In the genomic region with DNA sequence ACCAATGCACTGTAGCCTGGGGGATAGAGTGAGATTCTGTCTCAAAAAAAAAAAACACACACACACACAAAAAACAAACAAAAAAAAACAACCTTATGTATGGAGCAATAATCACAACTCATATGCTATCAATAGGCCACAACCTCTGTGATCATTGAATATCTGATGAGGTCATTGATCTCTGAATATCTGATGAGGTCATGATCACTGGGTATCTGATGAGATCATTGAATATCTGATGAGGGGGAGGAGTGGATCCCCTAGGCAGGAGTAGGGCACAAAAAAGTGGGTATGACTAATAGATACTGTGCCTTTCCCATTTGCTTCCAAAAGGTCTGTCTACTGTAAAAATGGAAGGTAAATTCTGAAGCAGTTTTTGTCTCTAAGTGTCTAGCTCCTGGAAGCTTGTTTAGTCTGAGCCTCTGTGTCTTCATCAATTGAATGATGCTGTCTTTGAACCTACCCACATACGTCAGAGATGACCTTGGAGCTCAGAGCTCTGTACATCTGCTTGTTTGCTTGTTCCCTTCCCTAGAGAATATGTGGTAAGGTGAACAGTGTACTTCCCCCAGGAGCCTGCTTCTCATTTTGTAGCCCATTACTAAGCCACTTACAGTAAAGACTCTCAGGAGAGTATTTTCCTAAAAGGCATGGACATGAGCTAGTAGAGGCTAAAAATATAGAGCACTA, we compare ENCODE assay signal across 1 cellular context.
TF ChIP-seq lines count a peak whose summit lies in the region.

No MANE protein-coding gene starts in this region.

TF ChIP-seq in HepG2, 621 proteins besides CTCF, POLR2A, EP300 and RAD21 (continued from another document and continues in another):
- TF ChIP-seq, protein P1, sequence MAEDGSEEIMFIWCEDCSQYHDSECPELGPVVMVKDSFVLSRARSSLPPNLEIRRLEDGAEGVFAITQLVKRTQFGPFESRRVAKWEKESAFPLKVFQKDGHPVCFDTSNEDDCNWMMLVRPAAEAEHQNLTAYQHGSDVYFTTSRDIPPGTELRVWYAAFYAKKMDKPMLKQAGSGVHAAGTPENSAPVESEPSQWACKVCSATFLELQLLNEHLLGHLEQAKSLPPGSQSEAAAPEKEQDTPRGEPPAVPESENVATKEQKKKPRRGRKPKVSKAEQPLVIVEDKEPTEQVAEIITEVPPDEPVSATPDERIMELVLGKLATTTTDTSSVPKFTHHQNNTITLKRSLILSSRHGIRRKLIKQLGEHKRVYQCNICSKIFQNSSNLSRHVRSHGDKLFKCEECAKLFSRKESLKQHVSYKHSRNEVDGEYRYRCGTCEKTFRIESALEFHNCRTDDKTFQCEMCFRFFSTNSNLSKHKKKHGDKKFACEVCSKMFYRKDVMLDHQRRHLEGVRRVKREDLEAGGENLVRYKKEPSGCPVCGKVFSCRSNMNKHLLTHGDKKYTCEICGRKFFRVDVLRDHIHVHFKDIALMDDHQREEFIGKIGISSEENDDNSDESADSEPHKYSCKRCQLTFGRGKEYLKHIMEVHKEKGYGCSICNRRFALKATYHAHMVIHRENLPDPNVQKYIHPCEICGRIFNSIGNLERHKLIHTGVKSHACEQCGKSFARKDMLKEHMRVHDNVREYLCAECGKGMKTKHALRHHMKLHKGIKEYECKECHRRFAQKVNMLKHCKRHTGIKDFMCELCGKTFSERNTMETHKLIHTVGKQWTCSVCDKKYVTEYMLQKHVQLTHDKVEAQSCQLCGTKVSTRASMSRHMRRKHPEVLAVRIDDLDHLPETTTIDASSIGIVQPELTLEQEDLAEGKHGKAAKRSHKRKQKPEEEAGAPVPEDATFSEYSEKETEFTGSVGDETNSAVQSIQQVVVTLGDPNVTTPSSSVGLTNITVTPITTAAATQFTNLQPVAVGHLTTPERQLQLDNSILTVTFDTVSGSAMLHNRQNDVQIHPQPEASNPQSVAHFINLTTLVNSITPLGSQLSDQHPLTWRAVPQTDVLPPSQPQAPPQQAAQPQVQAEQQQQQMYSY (CRISPR knock-in tag; IDR thresholded peaks at IDR 0.05): no peak
- no peak for TF ChIP-seq ZBTB42 (CRISPR knock-in tag; IDR thresholded peaks at IDR 0.05)
- no peak for TF ChIP-seq ZMYM2 (CRISPR knock-in tag; IDR thresholded peaks at IDR 0.05)
- TF ChIP-seq E2F1 (CRISPR knock-in tag; IDR thresholded peaks at IDR 0.05): no peak
- TF ChIP-seq BRD4 (CRISPR knock-in tag; IDR thresholded peaks at IDR 0.05): no peak
- no peak for TF ChIP-seq REPIN1 (CRISPR knock-in tag; IDR thresholded peaks at IDR 0.05; ENCODE audit: borderline replicate concordance, low read depth)
- no peak for TF ChIP-seq TAF1 (CRISPR knock-in tag; IDR thresholded peaks at IDR 0.05)
- TF ChIP-seq, protein P2, sequence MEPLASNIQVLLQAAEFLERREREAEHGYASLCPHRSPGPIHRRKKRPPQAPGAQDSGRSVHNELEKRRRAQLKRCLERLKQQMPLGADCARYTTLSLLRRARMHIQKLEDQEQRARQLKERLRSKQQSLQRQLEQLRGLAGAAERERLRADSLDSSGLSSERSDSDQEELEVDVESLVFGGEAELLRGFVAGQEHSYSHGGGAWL (CRISPR knock-in tag; IDR thresholded peaks at IDR 0.05): no peak
- TF ChIP-seq FOXO1 (CRISPR knock-in tag; IDR thresholded peaks at IDR 0.05): peak; percentile 64; the same call in 1 of the 2 replicates
- peak; percentile 24; the same call in 1 of the 2 replicates for TF ChIP-seq MIXL1 (CRISPR knock-in tag; IDR thresholded peaks at IDR 0.05)
- TF ChIP-seq DNMT1 (CRISPR knock-in tag; IDR thresholded peaks at IDR 0.05): no peak
- TF ChIP-seq SMARCC2 (IDR thresholded peaks at IDR 0.05): no peak
- TF ChIP-seq, protein P3, sequence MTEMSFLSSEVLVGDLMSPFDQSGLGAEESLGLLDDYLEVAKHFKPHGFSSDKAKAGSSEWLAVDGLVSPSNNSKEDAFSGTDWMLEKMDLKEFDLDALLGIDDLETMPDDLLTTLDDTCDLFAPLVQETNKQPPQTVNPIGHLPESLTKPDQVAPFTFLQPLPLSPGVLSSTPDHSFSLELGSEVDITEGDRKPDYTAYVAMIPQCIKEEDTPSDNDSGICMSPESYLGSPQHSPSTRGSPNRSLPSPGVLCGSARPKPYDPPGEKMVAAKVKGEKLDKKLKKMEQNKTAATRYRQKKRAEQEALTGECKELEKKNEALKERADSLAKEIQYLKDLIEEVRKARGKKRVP (CRISPR knock-in tag; IDR thresholded peaks at IDR 0.05): no peak
- TF ChIP-seq FOXA1 (IDR thresholded peaks at IDR 0.05): no peak
- peak; percentile 49; the same call in 1 of the 2 replicates for TF ChIP-seq FOXA1 (CRISPR knock-in tag; IDR thresholded peaks at IDR 0.05)
- TF ChIP-seq, protein P4, sequence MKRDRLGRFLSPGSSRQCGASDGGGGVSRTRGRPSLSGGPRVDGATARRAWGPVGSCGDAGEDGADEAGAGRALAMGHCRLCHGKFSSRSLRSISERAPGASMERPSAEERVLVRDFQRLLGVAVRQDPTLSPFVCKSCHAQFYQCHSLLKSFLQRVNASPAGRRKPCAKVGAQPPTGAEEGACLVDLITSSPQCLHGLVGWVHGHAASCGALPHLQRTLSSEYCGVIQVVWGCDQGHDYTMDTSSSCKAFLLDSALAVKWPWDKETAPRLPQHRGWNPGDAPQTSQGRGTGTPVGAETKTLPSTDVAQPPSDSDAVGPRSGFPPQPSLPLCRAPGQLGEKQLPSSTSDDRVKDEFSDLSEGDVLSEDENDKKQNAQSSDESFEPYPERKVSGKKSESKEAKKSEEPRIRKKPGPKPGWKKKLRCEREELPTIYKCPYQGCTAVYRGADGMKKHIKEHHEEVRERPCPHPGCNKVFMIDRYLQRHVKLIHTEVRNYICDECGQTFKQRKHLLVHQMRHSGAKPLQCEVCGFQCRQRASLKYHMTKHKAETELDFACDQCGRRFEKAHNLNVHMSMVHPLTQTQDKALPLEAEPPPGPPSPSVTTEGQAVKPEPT (CRISPR knock-in tag; IDR thresholded peaks at IDR 0.05; ENCODE audit: low read depth): no peak
- no peak for TF ChIP-seq GRHL1 (CRISPR knock-in tag; conservative IDR thresholded peaks at IDR 0.05)
- no peak for TF ChIP-seq MYNN (CRISPR knock-in tag; IDR thresholded peaks at IDR 0.05; ENCODE audit: low read depth)
- no peak for TF ChIP-seq U2AF2 (IDR thresholded peaks at IDR 0.05; ENCODE audit: low read depth, low read length)
- no peak for TF ChIP-seq NFYC (CRISPR knock-in tag; IDR thresholded peaks at IDR 0.05)
- no peak for TF ChIP-seq ZNF333 (CRISPR knock-in tag; IDR thresholded peaks at IDR 0.05; ENCODE audit: borderline replicate concordance)
- no peak for TF ChIP-seq MZF1 (CRISPR knock-in tag; IDR thresholded peaks at IDR 0.05; ENCODE audit: borderline replicate concordance)
- no peak for TF ChIP-seq SMYD3 (CRISPR knock-in tag; IDR thresholded peaks at IDR 0.05)
- peak; percentile 57; the same call in 1 of the 2 replicates for TF ChIP-seq NKX3-1 (CRISPR knock-in tag; IDR thresholded peaks at IDR 0.05)
- no peak for TF ChIP-seq SOX6 (IDR thresholded peaks at IDR 0.05)
- peak; percentile 45; the same call in 1 of the 2 replicates for TF ChIP-seq SOX6 (CRISPR knock-in tag; IDR thresholded peaks at IDR 0.05)
- TF ChIP-seq EEA1 (CRISPR knock-in tag; IDR thresholded peaks at IDR 0.05; ENCODE audit: borderline replicate concordance): no peak
- no peak for TF ChIP-seq AKNA (CRISPR knock-in tag; IDR thresholded peaks at IDR 0.05; ENCODE audit: borderline replicate concordance)
- no peak for TF ChIP-seq ZNF768 (CRISPR knock-in tag; IDR thresholded peaks at IDR 0.05)
- peak; percentile 42; the same call in 1 of the 2 replicates for TF ChIP-seq ZNF629 (CRISPR knock-in tag; conservative IDR thresholded peaks at IDR 0.05)
- no peak for TF ChIP-seq ZNF430 (CRISPR knock-in tag; IDR thresholded peaks at IDR 0.05)
- no peak for TF ChIP-seq ZNF550 (CRISPR knock-in tag; IDR thresholded peaks at IDR 0.05; ENCODE audit: borderline replicate concordance)
- peak; percentile 49; the same call in 1 of the 2 replicates for TF ChIP-seq NR2C2 (CRISPR knock-in tag; IDR thresholded peaks at IDR 0.05; ENCODE audit: borderline replicate concordance)
- TF ChIP-seq HNF4A (CRISPR knock-in tag; IDR thresholded peaks at IDR 0.05): peak; percentile 65
- TF ChIP-seq ZBTB44 (CRISPR knock-in tag; IDR thresholded peaks at IDR 0.05): no peak
- TF ChIP-seq ZNF432 (CRISPR knock-in tag; IDR thresholded peaks at IDR 0.05; ENCODE audit: borderline replicate concordance): no peak
- TF ChIP-seq ARID5B (CRISPR knock-in tag; IDR thresholded peaks at IDR 0.05): peak; percentile 88
- TF ChIP-seq PRPF4 (IDR thresholded peaks at IDR 0.05; ENCODE audit: low read depth, low read length, poor library complexity, severe bottlenecking): no peak
